In genomic region chr7:50696810-50697582, GRCh38 we compare ENCODE assay signal across 8 cellular contexts.
DNase-seq lines count a peak whose midpoint lies in the region; ATAC-seq and TF ChIP-seq lines count a peak whose summit lies in the region.

No MANE protein-coding gene starts in this region.

- H3K27ac ChIP-seq in C4-2B, result no peak overlapping the region
- peak overlapping the region; percentile 73 for H3K27ac ChIP-seq in VCaP
- peak overlapping the region in 1 of 2 donors; percentile 28 for H3K27ac ChIP-seq in left lung

- TF ChIP-seq CTCF in C4-2B (conservative IDR thresholded peaks at IDR 0.05) (peak; percentile 69), HFF-Myc (IDR thresholded peaks at IDR 0.05; ENCODE audit: low read depth, low read length, missing control alignments) (peak; percentile 56), VCaP (conservative IDR thresholded peaks at IDR 0.05) (peak; percentile 65), left lung (IDR thresholded peaks at IDR 0.05) (peak; percentile 22 to 42)

- intact Hi-C loops in left lung (cut with DNase I), result no loop called here

- DNase-seq in HFF-Myc (ENCODE audit: extremely low read depth, low read depth) (no peak), left lung (no peak), NCI-H2081 (lab: John Stamatoyannopoulos, UW) (no peak), GOT3 (lab: John Stamatoyannopoulos, UW) (no peak)

- peaks cover 0 to 40% of the 10 kb centered on the region in 2 donors for H3K4me1 ChIP-seq in left lung

- H3K36me3 ChIP-seq in left lung, result peaks cover 0 to 2% of the 10 kb centered on the region in 2 donors

- H3K4me3 ChIP-seq in HFF-Myc (replicated peaks; ENCODE audit: low read depth, low read length), result no peak overlapping the region
- no peak overlapping the region for H3K4me3 ChIP-seq in left lung

- no peaks in the 10 kb centered on the region for H3K9me3 ChIP-seq in left lung

- H3K27me3 ChIP-seq in left lung, result no peaks in the 10 kb centered on the region

- ATAC-seq in left lung (peak; percentile 37), HG02840 (IDR thresholded peaks at IDR 0.05; ENCODE audit: low FRiP score, unreplicated experiment) (no peak), HG02759 (IDR thresholded peaks at IDR 0.05; ENCODE audit: unreplicated experiment) (no peak)
